In the genomic region with DNA sequence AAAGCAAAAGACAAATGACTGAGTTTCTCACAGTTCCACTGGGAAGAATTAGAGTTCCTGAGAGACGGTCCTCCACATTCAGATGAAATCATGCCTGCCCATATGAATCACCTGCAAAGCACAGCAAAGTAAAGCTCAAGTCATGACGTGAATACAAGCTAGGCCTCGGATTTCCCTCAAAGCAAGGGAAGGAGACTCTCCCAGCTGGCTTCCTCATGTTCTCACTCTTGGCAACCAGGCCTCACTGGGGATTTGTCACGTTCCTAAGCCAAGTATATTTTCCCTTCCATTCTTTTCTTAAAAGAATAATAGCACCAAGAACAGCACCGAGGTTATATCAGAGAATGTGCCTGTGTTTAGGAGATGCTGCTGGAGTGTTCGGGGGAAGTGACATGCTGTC, we compare ENCODE assay signal across 15 cellular contexts. TPM values are rescaled to one million over a fixed set of nuclear protein-coding genes. Genes with fewer than 3 reads are reported as not detected.
DNase-seq lines count a peak whose midpoint lies in the region; ATAC-seq and TF ChIP-seq lines count a peak whose summit lies in the region.
"Had no signal": no experiment of that assay in that cellular context is flagged by ENCODE, and none has a peak within 500 bp of the region (broad histone marks: within the 10 kb centered on the region; RNA-seq: fewer than 3 reads in every experiment).

No MANE protein-coding gene starts in this region.

- no peaks in the 10 kb centered on the region for H3K4me1 Mint-ChIP-seq in activated CD4-positive, alpha-beta memory T cell treated with anti-CD3 and anti-CD28 coated beads, Interleukin-2, amount 10 ng/mL, durations not matched to agents 7 days and 5 days
- H3K4me1 Mint-ChIP-seq in endothelial cell (ENCODE audit: unreplicated experiment), result peaks cover 3% of the 10 kb centered on the region

- H3K23ac ChIP-seq in mesenchymal stem cell (ENCODE audit: low read length in 2 of 2), result no peak overlapping the region

- H3K36me3 Mint-ChIP-seq in activated CD4-positive, alpha-beta memory T cell treated with anti-CD3 and anti-CD28 coated beads, Interleukin-2, amount 10 ng/mL, durations not matched to agents 7 days and 5 days (ENCODE audit: low read depth), result no peaks in the 10 kb centered on the region
- peaks cover 2% of the 10 kb centered on the region for H3K36me3 Mint-ChIP-seq in endothelial cell (ENCODE audit: low read depth, unreplicated experiment)

- H2BK12ac ChIP-seq in mesenchymal stem cell (ENCODE audit: low read length in 2 of 2), result no peak overlapping the region

- H3K9me3 ChIP-seq in AG04450 (ENCODE audit: control insufficient read depth, insufficient read depth, low read length) (no peaks in the 10 kb centered on the region; the same call in 1 of the 2 replicates), MG63 (no peaks in the 10 kb centered on the region), mesenchymal stem cell (ENCODE audit: control insufficient read depth, low read length) (no peaks in the 10 kb centered on the region)
- H3K9me3 ChIP-seq: suprapubic skin had no signal

- no peak overlapping the region for H3K4me3 Mint-ChIP-seq in activated CD4-positive, alpha-beta memory T cell treated with anti-CD3 and anti-CD28 coated beads, Interleukin-2, amount 10 ng/mL, durations not matched to agents 7 days and 5 days
- H3K4me3 Mint-ChIP-seq in endothelial cell (ENCODE audit: unreplicated experiment), result no peak overlapping the region

- no peak overlapping the region for H2AFZ ChIP-seq in mesenchymal stem cell (ENCODE audit: low read depth, low read length)

- H3K4me2 ChIP-seq in mesenchymal stem cell (ENCODE audit: low read length, poor library complexity, severe bottlenecking), result no peak overlapping the region

- H3K27me3 ChIP-seq in AG04450 (ENCODE audit: control insufficient read depth, insufficient read depth, low read length) (no peaks in the 10 kb centered on the region), MG63 (no peaks in the 10 kb centered on the region), mesenchymal stem cell (ENCODE audit: control insufficient read depth in 1 of 2, insufficient read depth in 1 of 2, low read length in 2 of 2) (no peaks in the 10 kb centered on the region)
- H3K27me3 ChIP-seq: suprapubic skin had no signal

- H4K8ac ChIP-seq in mesenchymal stem cell (ENCODE audit: low read length), result no peak overlapping the region

- no peak overlapping the region for H2BK5ac ChIP-seq in mesenchymal stem cell (ENCODE audit: low read depth, low read length, poor library complexity, severe bottlenecking)

- H3K27ac ChIP-seq in AG04450 (ENCODE audit: low read depth, low read length) (peak overlapping the region; percentile 66), epithelial cell of prostate (peak overlapping the region; percentile 39), mesenchymal stem cell (ENCODE audit: low read length, poor library complexity, severe bottlenecking) (no peak overlapping the region)
- H3K27ac ChIP-seq: suprapubic skin had no signal

- CTCF ChIA-PET in AG04450 (lab: Charles Lee), result interaction anchor here (2.0 kb wide), 1 partner anchor 105 kb away, joined by 13 read pairs; no protein-coding TSS in a partner anchor
- CTCF ChIA-PET in activated CD4-positive, alpha-beta memory T cell treated with anti-CD3 and anti-CD28 coated beads, Interleukin-2, amount 10 ng/mL, durations not matched to agents 7 days and 5 days (lab: Charles Lee), result no interaction called here

- TF ChIP-seq CTCF in AG04450 (IDR thresholded peaks at IDR 0.05; ENCODE audit: low read depth, low read length) (no peak), endothelial cell (IDR thresholded peaks at IDR 0.05; ENCODE audit: unreplicated experiment) (no peak)

- no peaks in the 10 kb centered on the region for H3K9me3 Mint-ChIP-seq in activated CD4-positive, alpha-beta memory T cell treated with anti-CD3 and anti-CD28 coated beads, Interleukin-2, amount 10 ng/mL, durations not matched to agents 7 days and 5 days
- no peaks in the 10 kb centered on the region for H3K9me3 Mint-ChIP-seq in endothelial cell (ENCODE audit: unreplicated experiment)

- no peak overlapping the region for H3K18ac ChIP-seq in mesenchymal stem cell (ENCODE audit: low read depth in 1 of 2, low read length in 2 of 2)

- H3K4me3 ChIP-seq in AG04450 (ENCODE audit: low read depth, low read length), result no peak overlapping the region
- no peak overlapping the region for H3K4me3 ChIP-seq in MG63
- no peak overlapping the region for H3K4me3 ChIP-seq in mesenchymal stem cell (ENCODE audit: insufficient read depth in 1 of 2, low read depth in 1 of 2, low read length in 2 of 2)
- H3K4me3 ChIP-seq: suprapubic skin had no signal

- WGBS in mesenchymal stem cell, result 62% methylated on average over 5 of the region's 6 CpGs

- POLR2A ChIA-PET in AG04450 (lab: Yijun Ruan, JAX), result no interaction called here
- POLR2A ChIA-PET in activated CD4-positive, alpha-beta memory T cell treated with anti-CD3 and anti-CD28 coated beads, Interleukin-2, amount 10 ng/mL, durations not matched to agents 7 days and 5 days (lab: Charles Lee), result no interaction called here

- peak; percentile 87 for DNase-seq in AG04450 (ENCODE audit: low read depth, low spot score)
- peak; percentile 77 for DNase-seq in MG63
- DNase-seq in epithelial cell of prostate (ENCODE audit: low read depth, low spot score), result peak; percentile 71
- peak; percentile 57 for DNase-seq in mesenchymal stem cell
- DNase-seq in activated CD4-positive, alpha-beta memory T cell treated with anti-CD3 and anti-CD28 coated beads, Interleukin-2, amount 10 ng/mL, durations not matched to agents 7 days and 5 days, result no peak
- DNase-seq in endothelial cell (ENCODE audit: low spot score), result no peak
- DNase-seq: aorta, foreskin melanocyte, GDM1, NCI-H1930, T1000 had no signal

- H2BK120ac ChIP-seq in mesenchymal stem cell (ENCODE audit: low read depth, low read length), result no peak overlapping the region

- H3K4me1 ChIP-seq in mesenchymal stem cell (ENCODE audit: control insufficient read depth, insufficient read depth, low read depth, low read length), result peaks cover 10% of the 10 kb centered on the region

- peak overlapping the region; percentile 18 for H3K9ac ChIP-seq in mesenchymal stem cell (ENCODE audit: low read length)

- no peaks in the 10 kb centered on the region for H3K79me1 ChIP-seq in mesenchymal stem cell (replicated peaks; ENCODE audit: low read length, poor library complexity, severe bottlenecking)

- H3K27me3 Mint-ChIP-seq in activated CD4-positive, alpha-beta memory T cell treated with anti-CD3 and anti-CD28 coated beads, Interleukin-2, amount 10 ng/mL, durations not matched to agents 7 days and 5 days, result peaks cover 1% of the 10 kb centered on the region
- H3K27me3 Mint-ChIP-seq in endothelial cell (ENCODE audit: unreplicated experiment), result peaks cover 2% of the 10 kb centered on the region

- no peak overlapping the region for H2AK5ac ChIP-seq in mesenchymal stem cell (ENCODE audit: low read length, severe bottlenecking)

- H4K91ac ChIP-seq in mesenchymal stem cell (ENCODE audit: low read length), result no peak overlapping the region

- H3K27ac Mint-ChIP-seq in activated CD4-positive, alpha-beta memory T cell treated with anti-CD3 and anti-CD28 coated beads, Interleukin-2, amount 10 ng/mL, durations not matched to agents 7 days and 5 days, result no peak overlapping the region
- no peak overlapping the region for H3K27ac Mint-ChIP-seq in endothelial cell (ENCODE audit: unreplicated experiment)
- H3K27ac Mint-ChIP-seq: progenitor cell of endocrine pancreas had no signal

- H3K4ac ChIP-seq in mesenchymal stem cell (ENCODE audit: low read depth in 1 of 2, low read length in 2 of 2), result no peak overlapping the region

- H3K36me3 ChIP-seq in MG63 (no peaks in the 10 kb centered on the region), mesenchymal stem cell (ENCODE audit: control insufficient read depth in 1 of 2, insufficient read depth in 2 of 2, low read depth in 1 of 2, low read length in 2 of 2) (no peaks in the 10 kb centered on the region)
- H3K36me3 ChIP-seq: suprapubic skin had no signal

- no peak overlapping the region for H2BK15ac ChIP-seq in mesenchymal stem cell (ENCODE audit: low read depth, poor library complexity, severe bottlenecking)

- no peak overlapping the region for H3K14ac ChIP-seq in mesenchymal stem cell (ENCODE audit: low read length in 2 of 2)

- no peak for ATAC-seq in GM19463 (IDR thresholded peaks at IDR 0.05; ENCODE audit: unreplicated experiment)
- ATAC-seq in GM21825 (IDR thresholded peaks at IDR 0.05; ENCODE audit: unreplicated experiment), result no peak

RNA-seq across cellular contexts. Expression of a gene that starts 47.0 kb away (rescaled TPM):
- polyA plus RNA-seq in AG04450 (2011; rRNA removed), result not detected in 2 replicates
- not detected in 2 replicates for polyA minus RNA-seq in AG04450 (2011; rRNA and poly(A)+ RNA removed)
- total RNA-seq in MG63 (2014; rRNA removed; shearing (Covaris generic); ENCODE audit: low replicate concordance), result not detected in 2 replicates
- 0.35 TPM for polyA plus RNA-seq in mesenchymal stem cell (2013, experiment 1 of 2)
- polyA plus RNA-seq in mesenchymal stem cell (2013, experiment 2 of 2), result 0.27 TPM
- not detected for total RNA-seq in activated CD4-positive, alpha-beta memory T cell treated with anti-CD3 and anti-CD28 coated beads, Interleukin-2, amount 10 ng/mL, durations not matched to agents 7 days and 5 days
- 6.4 TPM for total RNA-seq in endothelial cell (ENCODE audit: unreplicated experiment)
- polyA plus RNA-seq: aorta had no signal

Comparison
In these comparisons a context has a peak if more than half of its experiments do, and no peak if none do; other contexts are left out.
1. DNase-seq: peak in AG04450 (single experiment), MG63 (single experiment), epithelial cell of prostate (single experiment) and mesenchymal stem cell (single experiment); none in activated CD4-positive, alpha-beta memory T cell treated with anti-CD3 and anti-CD28 coated beads, Interleukin-2, amount 10 ng/mL, durations not matched to agents 7 days and 5 days (single experiment) and endothelial cell (single experiment).